ENCODE assay signal across 2 cellular contexts in the genomic region with DNA sequence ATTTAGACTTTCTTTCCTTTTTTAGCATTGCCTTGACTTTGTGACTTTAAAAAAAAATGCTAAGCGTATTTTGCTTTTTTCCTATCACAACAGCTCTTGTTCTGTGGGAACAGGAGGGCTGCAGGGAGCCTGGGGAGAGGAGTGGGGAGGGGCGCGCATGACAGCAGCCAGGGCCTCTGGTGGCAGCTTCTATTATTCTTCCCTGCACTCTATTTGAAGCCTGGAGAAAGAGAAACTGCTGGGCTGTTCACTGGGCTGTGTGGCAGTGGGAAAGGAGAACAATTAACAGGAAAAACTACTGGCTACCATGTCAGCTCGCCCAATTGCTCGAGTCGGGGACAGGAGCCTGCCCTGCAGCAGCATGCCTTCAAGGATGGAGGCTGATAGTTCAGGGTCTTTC.
TF ChIP-seq lines count a peak whose summit lies in the region.

No MANE protein-coding gene starts in this region.

TF ChIP-seq in SK-N-SH, 30 proteins besides CTCF, POLR2A, EP300 and RAD21 (continued from another document):
- TF ChIP-seq USF1 (IDR thresholded peaks at IDR 0.05; ENCODE audit: borderline replicate concordance, low read depth), result no peak
TF ChIP-seq in SK-N-SH: peak in this region for 0.

TF ChIP-seq in SK-N-SH treated with all-trans-retinoic acid at 6 μM for 48 hours, 23 proteins besides CTCF, POLR2A, EP300 and RAD21 (continued from another document):
- TF ChIP-seq TSHZ2 (CRISPR knock-in tag; IDR thresholded peaks at IDR 0.05), result no peak
- no peak for TF ChIP-seq POU6F1 (CRISPR knock-in tag; IDR thresholded peaks at IDR 0.05; ENCODE audit: borderline replicate concordance, low read depth)
- no peak for TF ChIP-seq ESRRG (CRISPR knock-in tag; IDR thresholded peaks at IDR 0.05)
- TF ChIP-seq ZFP30 (CRISPR knock-in tag; IDR thresholded peaks at IDR 0.05), result no peak
- TF ChIP-seq ZC3H10 (CRISPR knock-in tag; IDR thresholded peaks at IDR 0.05), result no peak
- TF ChIP-seq, protein P1, sequence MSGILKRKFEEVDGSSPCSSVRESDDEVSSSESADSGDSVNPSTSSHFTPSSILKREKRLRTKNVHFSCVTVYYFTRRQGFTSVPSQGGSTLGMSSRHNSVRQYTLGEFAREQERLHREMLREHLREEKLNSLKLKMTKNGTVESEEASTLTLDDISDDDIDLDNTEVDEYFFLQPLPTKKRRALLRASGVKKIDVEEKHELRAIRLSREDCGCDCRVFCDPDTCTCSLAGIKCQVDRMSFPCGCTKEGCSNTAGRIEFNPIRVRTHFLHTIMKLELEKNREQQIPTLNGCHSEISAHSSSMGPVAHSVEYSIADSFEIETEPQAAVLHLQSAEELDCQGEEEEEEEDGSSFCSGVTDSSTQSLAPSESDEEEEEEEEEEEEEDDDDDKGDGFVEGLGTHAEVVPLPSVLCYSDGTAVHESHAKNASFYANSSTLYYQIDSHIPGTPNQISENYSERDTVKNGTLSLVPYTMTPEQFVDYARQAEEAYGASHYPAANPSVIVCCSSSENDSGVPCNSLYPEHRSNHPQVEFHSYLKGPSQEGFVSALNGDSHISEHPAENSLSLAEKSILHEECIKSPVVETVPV (CRISPR knock-in tag; IDR thresholded peaks at IDR 0.05), result no peak
- TF ChIP-seq OSR1 (CRISPR knock-in tag; IDR thresholded peaks at IDR 0.05), result no peak
- TF ChIP-seq TCF4 (CRISPR knock-in tag; IDR thresholded peaks at IDR 0.05; ENCODE audit: borderline replicate concordance), result no peak
- no peak for TF ChIP-seq SNAI2 (CRISPR knock-in tag; IDR thresholded peaks at IDR 0.05)
- no peak for TF ChIP-seq ARNTL (CRISPR knock-in tag; IDR thresholded peaks at IDR 0.05; ENCODE audit: borderline replicate concordance, low read depth)
- no peak for TF ChIP-seq BACH2 (CRISPR knock-in tag; IDR thresholded peaks at IDR 0.05; ENCODE audit: borderline replicate concordance)
- no peak for TF ChIP-seq CSDC2 (CRISPR knock-in tag; IDR thresholded peaks at IDR 0.05)
- TF ChIP-seq CREB5 (CRISPR knock-in tag; IDR thresholded peaks at IDR 0.05; ENCODE audit: low read depth), result no peak
TF ChIP-seq in SK-N-SH treated with all-trans-retinoic acid at 6 μM for 48 hours: peak in this region for 0.
